Comparison of ENCODE assay signal across 8 cellular contexts in the genomic region with DNA sequence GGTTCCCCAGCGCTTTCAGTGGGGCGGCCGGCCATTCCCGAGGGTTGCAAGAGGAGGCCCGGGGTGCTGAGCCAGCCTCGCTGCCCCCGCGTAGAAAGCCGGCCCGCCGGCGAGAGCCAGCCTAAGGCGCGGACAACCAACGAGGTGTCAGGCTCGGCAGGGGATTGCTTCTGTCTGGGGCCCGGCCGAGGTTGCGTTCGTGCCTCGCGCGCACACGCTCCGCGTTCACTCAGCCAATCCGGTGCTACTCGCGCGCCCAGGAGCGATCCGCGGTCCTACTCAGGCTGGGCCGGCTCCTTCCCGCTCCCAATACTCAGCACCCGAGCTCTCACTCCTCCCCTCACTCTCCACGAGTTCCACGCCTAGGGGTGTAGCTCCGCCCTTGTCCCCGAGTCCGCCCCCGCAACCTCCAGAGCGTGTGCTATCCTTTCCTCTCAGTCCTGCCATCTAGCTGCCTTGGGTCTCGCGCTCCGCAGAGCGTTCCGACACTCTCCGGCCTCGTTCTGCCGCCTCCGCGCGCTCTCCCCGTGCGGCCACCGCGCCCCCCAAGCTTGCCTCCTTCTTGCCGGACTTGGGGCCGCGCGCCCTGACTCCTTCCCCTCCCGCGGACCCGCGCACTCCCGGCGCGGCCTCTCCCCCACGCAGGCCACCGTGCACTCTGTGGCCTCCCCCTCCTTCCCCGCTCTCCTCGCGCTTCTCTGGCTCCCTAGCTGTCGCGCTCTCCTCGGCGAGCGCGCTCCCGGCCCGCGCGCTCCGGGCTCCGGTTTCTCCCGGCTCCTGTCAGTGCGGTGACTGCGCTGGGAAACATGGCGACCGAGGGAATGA. TPM values are rescaled to one million over a fixed set of nuclear protein-coding genes. Genes with fewer than 3 reads are reported as not detected.
DNase-seq lines count a peak whose midpoint lies in the region; ATAC-seq, FAIRE-seq and TF ChIP-seq lines count a peak whose summit lies in the region.

Gene GPHN (plus strand): TSS at position 426 of the 825 bp plus-strand sequence.

- intact Hi-C loops in Right ventricle myocardium inferior (cut with DNase I), result loop anchor here (5.0 to 10.0 kb wide), 2 partner anchors 144 to 737 kb away; partner anchors contain the start of gene PALS1
- intact Hi-C loops in pancreas (cut with DNase I), result no loop called here
- intact Hi-C loops in tibial artery (cut with DNase I; ENCODE audit: low total_unique reads), result loop anchor here (10.0 kb wide), 1 partner anchor 737 kb away; the partner anchor contains the start of gene PALS1

- peaks cover 0 to 20% (median 14%) of the 10 kb centered on the region in 3 donors for H3K4me1 ChIP-seq in pancreas
- H3K4me1 ChIP-seq in tibial artery, result peaks cover 3 to 19% (median 8%) of the 10 kb centered on the region in 4 donors

- H3K27me3 ChIP-seq in pancreas (no peaks in the 10 kb centered on the region), tibial artery (no peaks in the 10 kb centered on the region)

- CTCF ChIA-PET in HEK293T (lab: Yijun Ruan, JAX), result no interaction called here

- H3K4me3 ChIP-seq in NB4 (ENCODE audit: low read depth, low read length) (peak within 1 kb of the TSS; percentile 86), pancreas (peak within 1 kb of the TSS; percentile 86 to 97 (median 92)), tibial artery (peak within 1 kb of the TSS; percentile 92 to 93)

- H3K36me3 ChIP-seq in pancreas (no peaks in the 10 kb centered on the region), tibial artery (no peaks in the 10 kb centered on the region)

- TF ChIP-seq POLR2A in NB4 (IDR thresholded peaks at IDR 0.05; ENCODE audit: extremely low read depth, insufficient read length), result peak; percentile 60

- H3K27ac ChIP-seq in pancreas, result peak within 1 kb of the TSS; percentile 78 to 96 (median 89)
- peak within 1 kb of the TSS; percentile 92 to 95 for H3K27ac ChIP-seq in tibial artery

- H3K9me3 ChIP-seq in pancreas (no peaks in the 10 kb centered on the region), tibial artery (no peaks in the 10 kb centered on the region)

- DNase-seq in GM04503 (ENCODE audit: low read depth) (peak; percentile 92), HEK293T (ENCODE audit: extremely low spot score) (peak; percentile 87), NB4 (ENCODE audit: low read depth) (peak; percentile 98), SW 1271 (lab: John Stamatoyannopoulos, UW) (peak; percentile 96 to 98), Right ventricle myocardium inferior (ENCODE audit: missing footprints) (peak; percentile 96), pancreas (peak; percentile 94 to 97 (median 96)), tibial artery (peak; percentile 95 to 98)
- peak; percentile 74 for DNase-seq in activated naive CD8-positive, alpha-beta T cell treated with anti-CD3 and anti-CD28 coated beads, Interleukin-2, amount 50 U/mL, for 16 hours (ENCODE audit: low read depth, low spot score)

- TF ChIP-seq CTCF in NB4 (IDR thresholded peaks at IDR 0.05; ENCODE audit: low read depth, low read length) (no peak), pancreas (IDR thresholded peaks at IDR 0.05) (no peak), tibial artery (IDR thresholded peaks at IDR 0.05) (peak; percentile 1 to 44)

- peak; percentile 99 for ATAC-seq in Right ventricle myocardium inferior
- ATAC-seq in pancreas, result peak; percentile 89 to 95 (median 91)

- WGBS in pancreas, 2 donors, result 0 to 1% methylated on average over 86 to 91 of the region's 91 CpGs

- POLR2A ChIA-PET in HEK293T (lab: Yijun Ruan, JAX), result interaction anchor here (0.6 to 2.5 kb wide), 15 partner anchors 9 to 738 kb away, joined by 3 to 16 read pairs (median 4); no protein-coding TSS in a partner anchor

- peak; percentile 37 for FAIRE-seq in pancreas (lab: Jason Lieb, UNC)

TF ChIP-seq in HEK293T, 16 proteins besides CTCF, POLR2A, EP300 and RAD21:
- TF ChIP-seq ELF4 (IDR thresholded peaks at IDR 0.05), result peak; percentile 28; the same call in 1 of the 2 replicates
- no peak for TF ChIP-seq SUZ12 (IDR thresholded peaks at IDR 0.05)
- peak; percentile 86; the same call in 1 of the 2 replicates for TF ChIP-seq L3MBTL2 (conservative IDR thresholded peaks at IDR 0.05)

RNA-seq across cellular contexts. Expression of gene GPHN, which starts in this region (rescaled TPM):
- total RNA-seq in Right ventricle myocardium inferior (23.5 TPM), pancreas (10 to 100 TPM; 21.3 to 47.6 (median 24.4) TPM)
- 10 to 100 TPM; 20.3 to 30.4 TPM for polyA plus RNA-seq in pancreas

Comparison
In these comparisons a context has a peak if more than half of its experiments do, and no peak if none do; other contexts are left out.
1. Peak in every context shown above with its lines: DNase-seq, ATAC-seq, H3K4me3 ChIP-seq and H3K27ac ChIP-seq.
2. CTCF ChIP-seq: peak in tibial artery (2 of 2); none in NB4 (single experiment) and pancreas (0 of 4).
3. intact Hi-C loops: an anchor here in Right ventricle myocardium inferior (5.0 to 10.0 kb wide) and tibial artery (10.0 kb wide); none called in pancreas.